In genomic region chr5:148383564-148384388, GRCh38 we compare ENCODE assay signal across 8 cellular contexts. TPM values are rescaled to one million over a fixed set of nuclear protein-coding genes. Genes with fewer than 3 reads are reported as not detected.
DNase-seq lines count a peak whose midpoint lies in the region; ATAC-seq and TF ChIP-seq lines count a peak whose summit lies in the region.

FBXO38 (plus strand) TSS chr5:148383958; CDS start chr5:148394777, 10,819 bp downstream.

- H3K27ac ChIP-seq in ascending aorta (peak within 1 kb of the TSS; percentile 85 to 94), right cardiac atrium (ENCODE audit: low read length) (peak within 1 kb of the TSS; percentile 91), uterus (peak within 1 kb of the TSS; percentile 82 to 94)

- WGBS in right cardiac atrium, result under 1% methylated on average over 45 of the region's 45 CpGs

- no peaks in the 10 kb centered on the region for H3K27me3 Mint-ChIP-seq in T-helper 2 cell treated with Interferon-gamma antibody and Interleukin-4, amounts not matched to agents 5 μg/mL and 100 μg/mL, for 36 hours (ENCODE audit: low read depth)

- H3K9me3 Mint-ChIP-seq in T-helper 2 cell treated with Interferon-gamma antibody and Interleukin-4, amounts not matched to agents 5 μg/mL and 100 μg/mL, for 36 hours, result peaks cover 4% of the 10 kb centered on the region

- TF ChIP-seq CTCF in ascending aorta (IDR thresholded peaks at IDR 0.05) (peak in 2 of 3 experiments; percentile 5 to 7), uterus (IDR thresholded peaks at IDR 0.05) (peak in 2 of 4 experiments; percentile 5 to 12)

- H3K27me3 ChIP-seq in ascending aorta (no peaks in the 10 kb centered on the region), right cardiac atrium (ENCODE audit: control insufficient read depth, insufficient read depth) (no peaks in the 10 kb centered on the region), uterus (no peaks in the 10 kb centered on the region)

- ATAC-seq in GM18502 (IDR thresholded peaks at IDR 0.05; ENCODE audit: poor library complexity, unreplicated experiment), result peak; percentile 99
- ATAC-seq in HG02970 (IDR thresholded peaks at IDR 0.05; ENCODE audit: low FRiP score, unreplicated experiment), result peak; percentile 100
- peak; percentile 99 for ATAC-seq in right cardiac atrium

- H3K36me3 Mint-ChIP-seq in T-helper 2 cell treated with Interferon-gamma antibody and Interleukin-4, amounts not matched to agents 5 μg/mL and 100 μg/mL, for 36 hours (ENCODE audit: low read depth), result peaks cover 18% of the 10 kb centered on the region

- DNase-seq in NCI-H1930 (lab: John Stamatoyannopoulos, UW) (peak; percentile 88 to 89), ascending aorta (ENCODE audit: low spot score in 2 of 2) (peak; percentile 96 to 99), right cardiac atrium (peak; percentile 96 to 99 (median 98)), pulmonary artery endothelial cell (ENCODE audit: low read depth, low spot score) (peak; percentile 92), uterus (peak; percentile 97)
- peak; percentile 95 for DNase-seq in T-helper 2 cell treated with Interferon-gamma antibody and Interleukin-4, amounts not matched to agents 5 μg/mL and 100 μg/mL, for 36 hours (ENCODE audit: low spot score)

- H3K9me3 ChIP-seq in ascending aorta (no peaks in the 10 kb centered on the region), right cardiac atrium (ENCODE audit: control insufficient read depth, low read length) (no peaks in the 10 kb centered on the region), uterus (no peaks in the 10 kb centered on the region)

- no peaks in the 10 kb centered on the region for H3K36me3 ChIP-seq in ascending aorta
- no peaks in the 10 kb centered on the region for H3K36me3 ChIP-seq in uterus

- peak; percentile 57 to 74 for TF ChIP-seq POLR2A in uterus (IDR thresholded peaks at IDR 0.05)

- H3K4me1 ChIP-seq in ascending aorta (peaks cover 6 to 22% of the 10 kb centered on the region in 2 donors), right cardiac atrium (ENCODE audit: control insufficient read depth, insufficient read depth, low read length) (peaks cover 3% of the 10 kb centered on the region), uterus (no peaks in the 10 kb centered on the region)

- intact Hi-C loops in ascending aorta (cut with DNase I), result loop anchor here (5.0 kb wide), 3 partner anchors 349 to 584 kb away; partner anchors contain the start of gene ADRB2
- intact Hi-C loops in right cardiac atrium (cut with DNase I), result no loop called here
- intact Hi-C loops in uterus (cut with DNase I; ENCODE audit: low total_unique reads), result no loop called here

- H3K4me3 Mint-ChIP-seq in T-helper 2 cell treated with Interferon-gamma antibody and Interleukin-4, amounts not matched to agents 5 μg/mL and 100 μg/mL, for 36 hours, result peak within 1 kb of the TSS; percentile 94

- peak within 1 kb of the TSS; percentile 91 for H3K27ac Mint-ChIP-seq in T-helper 2 cell treated with Interferon-gamma antibody and Interleukin-4, amounts not matched to agents 5 μg/mL and 100 μg/mL, for 36 hours

- H3K4me3 ChIP-seq in ascending aorta (peak within 1 kb of the TSS; percentile 84 to 99), right cardiac atrium (ENCODE audit: low read length) (peak within 1 kb of the TSS; percentile 98), uterus (peak within 1 kb of the TSS; percentile 91 to 94)

- H3K4me1 Mint-ChIP-seq in T-helper 2 cell treated with Interferon-gamma antibody and Interleukin-4, amounts not matched to agents 5 μg/mL and 100 μg/mL, for 36 hours (ENCODE audit: low read depth), result peaks cover 51% of the 10 kb centered on the region

RNA-seq across cellular contexts. Expression of gene FBXO38, which starts in this region (rescaled TPM):
- total RNA-seq in ascending aorta (12.1 TPM), right cardiac atrium (10 to 100 TPM; 36.1 to 44.2 (median 42.7) TPM), pulmonary artery endothelial cell (62.8 and 79.4 TPM in 2 replicates), uterus (10 to 100 TPM; 29.4 to 81.3 (median 48.7) TPM)
- 17.0 TPM for polyA plus RNA-seq in right cardiac atrium

Comparison
In these comparisons a context has a peak if more than half of its experiments do, and no peak if none do; other contexts are left out.
1. Peak in every context shown above with its lines: DNase-seq, ATAC-seq, H3K4me3 ChIP-seq and H3K27ac ChIP-seq.